Comparison of ENCODE assay signal across 1 cellular context in genomic region chr4:183995489-183996049, GRCh38.
TF ChIP-seq lines count a peak whose summit lies in the region.

No MANE protein-coding gene starts in this region.

TF ChIP-seq in H1, 55 proteins besides CTCF, POLR2A, EP300 and RAD21 (continued from another document):
- TF ChIP-seq CHD7 (IDR thresholded peaks at IDR 0.05; ENCODE audit: insufficient replicate concordance, low read length) = no peak
- TF ChIP-seq EGR1 (IDR thresholded peaks at IDR 0.05; ENCODE audit: borderline replicate concordance, low read depth, low read length) = no peak
- TF ChIP-seq KDM1A (IDR thresholded peaks at IDR 0.05; ENCODE audit: borderline replicate concordance, low read length) = no peak
- TF ChIP-seq CHD1 (IDR thresholded peaks at IDR 0.05; ENCODE audit: low read depth, low read length) = no peak
- no peak for TF ChIP-seq CREB1 (IDR thresholded peaks at IDR 0.05)
- TF ChIP-seq ZNF274 (IDR thresholded peaks at IDR 0.05; ENCODE audit: borderline replicate concordance, extremely low read depth, low read length) = no peak
- no peak for TF ChIP-seq BCL11A (IDR thresholded peaks at IDR 0.05; ENCODE audit: low read depth in 2 of 2, low read length in 2 of 2)
- TF ChIP-seq POLR2AphosphoS5 (IDR thresholded peaks at IDR 0.05; ENCODE audit: low read depth, low read length) = no peak
- no peak for TF ChIP-seq SUZ12 (IDR thresholded peaks at IDR 0.05; ENCODE audit: low read length)
